19 cellular contexts compared by ENCODE assay signal in the genomic region with DNA sequence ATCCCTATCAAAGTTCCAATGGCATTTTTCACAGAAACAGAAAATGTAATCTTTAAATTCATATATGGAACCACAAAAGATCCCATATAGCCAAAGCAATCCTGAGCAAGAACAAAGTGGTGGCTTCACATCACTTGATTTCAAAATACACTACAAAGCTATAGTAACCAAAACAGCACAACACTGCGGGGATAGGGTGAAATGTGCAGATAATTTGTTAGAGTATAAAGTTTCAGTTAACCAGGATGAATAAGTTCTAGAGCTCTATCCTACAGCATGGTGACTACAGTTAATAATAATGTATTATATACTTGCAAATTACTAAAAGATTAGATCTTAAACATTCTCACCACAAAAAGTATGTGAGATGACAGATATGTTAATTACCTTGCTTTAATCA. TPM values are rescaled to one million over a fixed set of nuclear protein-coding genes. Genes with fewer than 3 reads are reported as not detected.
DNase-seq lines count a peak whose midpoint lies in the region; ATAC-seq and TF ChIP-seq lines count a peak whose summit lies in the region.
"Had no signal": no experiment of that assay in that cellular context is flagged by ENCODE, and none has a peak within 500 bp of the region (broad histone marks: within the 10 kb centered on the region; RNA-seq: fewer than 3 reads in every experiment).

No MANE protein-coding gene starts in this region.

- no peak overlapping the region for H3K4me3 Mint-ChIP-seq in natural killer cell
- H3K4me3 Mint-ChIP-seq in natural killer cell treated with Interleukin-12 subunit alpha and Interleukin-12 subunit beta and Interleukin-15 and Interleukin-18, amount 100 ng/mL, for 72 hours: no peak overlapping the region
- peak overlapping the region; percentile 19 for H3K4me3 Mint-ChIP-seq in T-helper 17 cell
- H3K4me3 Mint-ChIP-seq in immature natural killer cell: no peak overlapping the region
- H3K4me3 Mint-ChIP-seq in chondrocyte (ENCODE audit: unreplicated experiment): no peak overlapping the region
- H3K4me3 Mint-ChIP-seq: CD4-positive, alpha-beta memory T cell; HFFc6 had no signal

- peaks cover 95% of the 10 kb centered on the region for H3K79me2 ChIP-seq in hepatocyte

- H3K4me1 ChIP-seq in neutrophil (ENCODE audit: control insufficient read depth in 1 of 2, insufficient read depth in 1 of 2, low read depth in 1 of 2, low read length in 1 of 2): peaks cover 41 to 65% of the 10 kb centered on the region in 2 experiments
- H3K4me1 ChIP-seq in hepatocyte (ENCODE audit: insufficient read depth): no peaks in the 10 kb centered on the region

- no peak for ATAC-seq in natural killer cell
- ATAC-seq in natural killer cell treated with Interleukin-12 subunit alpha and Interleukin-12 subunit beta and Interleukin-15 and Interleukin-18, amount 100 ng/mL, for 72 hours: no peak
- no peak for ATAC-seq in T-helper 17 cell
- ATAC-seq: HCT116 had no signal

- H3K27ac Mint-ChIP-seq in natural killer cell: peak overlapping the region; percentile 93 to 97
- H3K27ac Mint-ChIP-seq in natural killer cell treated with Interleukin-12 subunit alpha and Interleukin-12 subunit beta and Interleukin-15 and Interleukin-18, amount 100 ng/mL, for 72 hours: peak overlapping the region in 1 of 2 donors; percentile 82
- H3K27ac Mint-ChIP-seq in T-helper 17 cell: peak overlapping the region; percentile 22
- peak overlapping the region; percentile 60 to 97 (median 82) for H3K27ac Mint-ChIP-seq in immature natural killer cell
- H3K27ac Mint-ChIP-seq in chondrocyte (ENCODE audit: unreplicated experiment): no peak overlapping the region
- H3K27ac Mint-ChIP-seq: HFFc6 had no signal

- peak overlapping the region; percentile 52 for H3K27ac ChIP-seq in neutrophil
- H3K27ac ChIP-seq in hepatocyte: no peak overlapping the region

- intact Hi-C loops in natural killer cell (cut with micrococcal nuclease): no loop called here

- no peak overlapping the region for H2AFZ ChIP-seq in hepatocyte

- no peaks in the 10 kb centered on the region for H3K27me3 Mint-ChIP-seq in natural killer cell (ENCODE audit: low read depth in 2 of 2)
- H3K27me3 Mint-ChIP-seq in natural killer cell treated with Interleukin-12 subunit alpha and Interleukin-12 subunit beta and Interleukin-15 and Interleukin-18, amount 100 ng/mL, for 72 hours: no peaks in the 10 kb centered on the region
- no peaks in the 10 kb centered on the region for H3K27me3 Mint-ChIP-seq in T-helper 17 cell
- H3K27me3 Mint-ChIP-seq in immature natural killer cell (ENCODE audit: low read depth in 3 of 3): peaks cover 1 to 8% (median 3%) of the 10 kb centered on the region in 3 donors
- no peaks in the 10 kb centered on the region for H3K27me3 Mint-ChIP-seq in chondrocyte (ENCODE audit: low read depth)
- H3K27me3 Mint-ChIP-seq: CD4-positive, alpha-beta memory T cell had no signal

- 100% methylated on average over 1 of the region's 1 CpG for WGBS in hepatocyte (ENCODE audit: low lambda C conversion rate, missing lambda C conversion rate)

- H3K4me3 ChIP-seq in neutrophil (ENCODE audit: low read depth in 1 of 2, low read length in 1 of 2) (no peak overlapping the region), hepatocyte (no peak overlapping the region)

- TF ChIP-seq CTCF in natural killer cell (IDR thresholded peaks at IDR 0.05): no peak
- no peak for TF ChIP-seq CTCF in neutrophil (IDR thresholded peaks at IDR 0.05)
- no peak for TF ChIP-seq CTCF in hepatocyte (IDR thresholded peaks at IDR 0.05; ENCODE audit: poor library complexity)
- TF ChIP-seq CTCF in chondrocyte (IDR thresholded peaks at IDR 0.05): no peak

- H3K27me3 ChIP-seq in neutrophil (no peaks in the 10 kb centered on the region), hepatocyte (no peaks in the 10 kb centered on the region)
- H3K27me3 ChIP-seq: BE2C had no signal

- H3K36me3 Mint-ChIP-seq in natural killer cell (no peaks in the 10 kb centered on the region), T-helper 17 cell (ENCODE audit: low read depth) (peaks cover 5% of the 10 kb centered on the region), immature natural killer cell (peaks cover 0 to 1% (median 0%) of the 10 kb centered on the region in 3 donors), chondrocyte (ENCODE audit: low read depth) (peaks cover 2% of the 10 kb centered on the region)
- peaks cover 6% of the 10 kb centered on the region for H3K36me3 Mint-ChIP-seq in natural killer cell treated with Interleukin-12 subunit alpha and Interleukin-12 subunit beta and Interleukin-15 and Interleukin-18, amount 100 ng/mL, for 72 hours

- H3K4me1 Mint-ChIP-seq in natural killer cell: peaks cover 67 to 71% of the 10 kb centered on the region in 2 donors
- peaks cover 48 to 52% of the 10 kb centered on the region in 2 donors for H3K4me1 Mint-ChIP-seq in natural killer cell treated with Interleukin-12 subunit alpha and Interleukin-12 subunit beta and Interleukin-15 and Interleukin-18, amount 100 ng/mL, for 72 hours (ENCODE audit: low read depth in 2 of 2)
- H3K4me1 Mint-ChIP-seq in T-helper 17 cell: peaks cover 30% of the 10 kb centered on the region
- peaks cover 78 to 92% of the 10 kb centered on the region in 2 donors for H3K4me1 Mint-ChIP-seq in immature natural killer cell
- peaks cover 35% of the 10 kb centered on the region for H3K4me1 Mint-ChIP-seq in chondrocyte (ENCODE audit: low read depth)

- H3K36me3 ChIP-seq in neutrophil (peaks cover 7% of the 10 kb centered on the region), hepatocyte (replicated peaks; ENCODE audit: insufficient read depth, low read depth) (no peaks in the 10 kb centered on the region)

- no peak overlapping the region for H3K4me2 ChIP-seq in hepatocyte

- DNase-seq in natural killer cell (no peak), T-helper 17 cell (no peak), immature natural killer cell (no peak), hepatocyte (ENCODE audit: low spot score) (no peak), chondrocyte (ENCODE audit: low spot score) (no peak), iPS-NIHi7 (ENCODE audit: extremely low spot score) (no peak)
- no peak for DNase-seq in natural killer cell treated with Interleukin-12 subunit alpha and Interleukin-12 subunit beta and Interleukin-15 and Interleukin-18, amount 100 ng/mL, for 72 hours (ENCODE audit: low spot score)
- DNase-seq: BE2C; C1 segment of cervical spinal cord; CD4-positive, alpha-beta memory T cell; DMS153; DMS79; GDM1; GOT3; H7; HFFc6; IMR-90 had no signal

- H3K9me3 Mint-ChIP-seq in natural killer cell (no peaks in the 10 kb centered on the region), immature natural killer cell (no peaks in the 10 kb centered on the region), chondrocyte (ENCODE audit: low read depth) (peaks cover 4% of the 10 kb centered on the region)
- H3K9me3 Mint-ChIP-seq in natural killer cell treated with Interleukin-12 subunit alpha and Interleukin-12 subunit beta and Interleukin-15 and Interleukin-18, amount 100 ng/mL, for 72 hours: no peaks in the 10 kb centered on the region
- H3K9me3 Mint-ChIP-seq: CD4-positive, alpha-beta memory T cell had no signal

- no peaks in the 10 kb centered on the region for H3K9me2 ChIP-seq in hepatocyte (replicated peaks; ENCODE audit: insufficient read depth)

- H3K9me3 ChIP-seq in T-helper 17 cell (ENCODE audit: control insufficient read depth, low read length, poor library complexity, severe bottlenecking) (no peaks in the 10 kb centered on the region), neutrophil (no peaks in the 10 kb centered on the region), hepatocyte (ENCODE audit: low read depth) (no peaks in the 10 kb centered on the region)
- H3K9me3 ChIP-seq: BE2C had no signal

- peaks cover 53% of the 10 kb centered on the region for H4K20me1 ChIP-seq in hepatocyte (ENCODE audit: insufficient read depth, poor library complexity, severe bottlenecking)

RNA-seq across cellular contexts. Expression of a gene that starts 55.5 kb away (rescaled TPM):
- total RNA-seq in natural killer cell: 100 to 1,000 TPM; 189 to 246 (median 214) TPM
- 100 to 1,000 TPM; 168 to 176 TPM for total RNA-seq in natural killer cell treated with Interleukin-12 subunit alpha and Interleukin-12 subunit beta and Interleukin-15 and Interleukin-18, amount 100 ng/mL, for 72 hours
- total RNA-seq in T-helper 17 cell: 10 to 100 TPM; 74.2 to 84.6 TPM
- 100 to 1,000 TPM; 151 to 168 (median 162) TPM for polyA plus RNA-seq in immature natural killer cell
- 52.2 and 53.4 TPM in 2 replicates for total RNA-seq in hepatocyte
- polyA plus RNA-seq in hepatocyte: 66.1 and 74.5 TPM in 2 replicates
- total RNA-seq in chondrocyte: 139 to 157 TPM (median 156 TPM) in 3 replicates
